In the genomic region with DNA sequence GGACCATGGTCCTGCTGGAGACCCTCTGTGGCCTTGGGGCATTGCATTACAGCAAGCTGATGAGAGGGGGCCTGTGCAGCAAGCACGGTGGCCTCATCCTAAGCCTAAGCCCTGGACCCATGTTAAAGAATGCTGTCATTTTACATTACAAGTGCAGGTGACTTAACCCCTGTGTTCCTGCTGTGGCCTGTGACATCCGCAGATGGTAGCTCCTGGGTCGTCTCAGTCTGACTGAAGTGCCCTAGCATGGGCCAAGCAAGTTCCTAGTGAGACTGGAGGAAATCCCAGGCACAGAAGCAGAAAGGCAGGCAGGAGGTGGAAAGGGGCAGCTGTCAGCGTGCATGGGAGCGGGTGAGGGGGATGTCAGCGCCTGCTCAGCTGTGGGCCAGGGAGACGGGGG, we compare ENCODE assay signal across 2 cellular contexts.
TF ChIP-seq lines count a peak whose summit lies in the region.

No MANE protein-coding gene starts in this region.

TF ChIP-seq in H1, 55 proteins besides CTCF, POLR2A, EP300 and RAD21 (continues in another document):
- TF ChIP-seq TAF1 (IDR thresholded peaks at IDR 0.05; ENCODE audit: low read depth, low read length) (no peak), RXRA (IDR thresholded peaks at IDR 0.05; ENCODE audit: insufficient read depth, low read depth, low read length) (no peak), POU5F1 (IDR thresholded peaks at IDR 0.05; ENCODE audit: low read depth, low read length) (no peak), KDM4A (IDR thresholded peaks at IDR 0.05; ENCODE audit: low read depth, low read length, severe bottlenecking) (no peak), TCF12 (IDR thresholded peaks at IDR 0.05; ENCODE audit: low read depth, low read length) (no peak), CHD1 (IDR thresholded peaks at IDR 0.05; ENCODE audit: low read depth, low read length) (no peak), RNF2 (IDR thresholded peaks at IDR 0.05; ENCODE audit: borderline replicate concordance, low read depth, low read length, missing control alignments, poor library complexity, severe bottlenecking) (no peak), ATF2 (IDR thresholded peaks at IDR 0.05; ENCODE audit: low read length) (no peak), SP1 (IDR thresholded peaks at IDR 0.05; ENCODE audit: low read depth, low read length) (no peak), JUND (IDR thresholded peaks at IDR 0.05; ENCODE audit: low read length) (no peak), CBX8 (IDR thresholded peaks at IDR 0.05; ENCODE audit: borderline replicate concordance, low read depth, low read length) (no peak), NANOG (IDR thresholded peaks at IDR 0.05; ENCODE audit: insufficient read depth, low read depth, low read length, poor library complexity, severe bottlenecking) (no peak), EZH2 (IDR thresholded peaks at IDR 0.05; ENCODE audit: low read depth, low read length, severe bottlenecking) (no peak)
- TF ChIP-seq, protein P1, sequence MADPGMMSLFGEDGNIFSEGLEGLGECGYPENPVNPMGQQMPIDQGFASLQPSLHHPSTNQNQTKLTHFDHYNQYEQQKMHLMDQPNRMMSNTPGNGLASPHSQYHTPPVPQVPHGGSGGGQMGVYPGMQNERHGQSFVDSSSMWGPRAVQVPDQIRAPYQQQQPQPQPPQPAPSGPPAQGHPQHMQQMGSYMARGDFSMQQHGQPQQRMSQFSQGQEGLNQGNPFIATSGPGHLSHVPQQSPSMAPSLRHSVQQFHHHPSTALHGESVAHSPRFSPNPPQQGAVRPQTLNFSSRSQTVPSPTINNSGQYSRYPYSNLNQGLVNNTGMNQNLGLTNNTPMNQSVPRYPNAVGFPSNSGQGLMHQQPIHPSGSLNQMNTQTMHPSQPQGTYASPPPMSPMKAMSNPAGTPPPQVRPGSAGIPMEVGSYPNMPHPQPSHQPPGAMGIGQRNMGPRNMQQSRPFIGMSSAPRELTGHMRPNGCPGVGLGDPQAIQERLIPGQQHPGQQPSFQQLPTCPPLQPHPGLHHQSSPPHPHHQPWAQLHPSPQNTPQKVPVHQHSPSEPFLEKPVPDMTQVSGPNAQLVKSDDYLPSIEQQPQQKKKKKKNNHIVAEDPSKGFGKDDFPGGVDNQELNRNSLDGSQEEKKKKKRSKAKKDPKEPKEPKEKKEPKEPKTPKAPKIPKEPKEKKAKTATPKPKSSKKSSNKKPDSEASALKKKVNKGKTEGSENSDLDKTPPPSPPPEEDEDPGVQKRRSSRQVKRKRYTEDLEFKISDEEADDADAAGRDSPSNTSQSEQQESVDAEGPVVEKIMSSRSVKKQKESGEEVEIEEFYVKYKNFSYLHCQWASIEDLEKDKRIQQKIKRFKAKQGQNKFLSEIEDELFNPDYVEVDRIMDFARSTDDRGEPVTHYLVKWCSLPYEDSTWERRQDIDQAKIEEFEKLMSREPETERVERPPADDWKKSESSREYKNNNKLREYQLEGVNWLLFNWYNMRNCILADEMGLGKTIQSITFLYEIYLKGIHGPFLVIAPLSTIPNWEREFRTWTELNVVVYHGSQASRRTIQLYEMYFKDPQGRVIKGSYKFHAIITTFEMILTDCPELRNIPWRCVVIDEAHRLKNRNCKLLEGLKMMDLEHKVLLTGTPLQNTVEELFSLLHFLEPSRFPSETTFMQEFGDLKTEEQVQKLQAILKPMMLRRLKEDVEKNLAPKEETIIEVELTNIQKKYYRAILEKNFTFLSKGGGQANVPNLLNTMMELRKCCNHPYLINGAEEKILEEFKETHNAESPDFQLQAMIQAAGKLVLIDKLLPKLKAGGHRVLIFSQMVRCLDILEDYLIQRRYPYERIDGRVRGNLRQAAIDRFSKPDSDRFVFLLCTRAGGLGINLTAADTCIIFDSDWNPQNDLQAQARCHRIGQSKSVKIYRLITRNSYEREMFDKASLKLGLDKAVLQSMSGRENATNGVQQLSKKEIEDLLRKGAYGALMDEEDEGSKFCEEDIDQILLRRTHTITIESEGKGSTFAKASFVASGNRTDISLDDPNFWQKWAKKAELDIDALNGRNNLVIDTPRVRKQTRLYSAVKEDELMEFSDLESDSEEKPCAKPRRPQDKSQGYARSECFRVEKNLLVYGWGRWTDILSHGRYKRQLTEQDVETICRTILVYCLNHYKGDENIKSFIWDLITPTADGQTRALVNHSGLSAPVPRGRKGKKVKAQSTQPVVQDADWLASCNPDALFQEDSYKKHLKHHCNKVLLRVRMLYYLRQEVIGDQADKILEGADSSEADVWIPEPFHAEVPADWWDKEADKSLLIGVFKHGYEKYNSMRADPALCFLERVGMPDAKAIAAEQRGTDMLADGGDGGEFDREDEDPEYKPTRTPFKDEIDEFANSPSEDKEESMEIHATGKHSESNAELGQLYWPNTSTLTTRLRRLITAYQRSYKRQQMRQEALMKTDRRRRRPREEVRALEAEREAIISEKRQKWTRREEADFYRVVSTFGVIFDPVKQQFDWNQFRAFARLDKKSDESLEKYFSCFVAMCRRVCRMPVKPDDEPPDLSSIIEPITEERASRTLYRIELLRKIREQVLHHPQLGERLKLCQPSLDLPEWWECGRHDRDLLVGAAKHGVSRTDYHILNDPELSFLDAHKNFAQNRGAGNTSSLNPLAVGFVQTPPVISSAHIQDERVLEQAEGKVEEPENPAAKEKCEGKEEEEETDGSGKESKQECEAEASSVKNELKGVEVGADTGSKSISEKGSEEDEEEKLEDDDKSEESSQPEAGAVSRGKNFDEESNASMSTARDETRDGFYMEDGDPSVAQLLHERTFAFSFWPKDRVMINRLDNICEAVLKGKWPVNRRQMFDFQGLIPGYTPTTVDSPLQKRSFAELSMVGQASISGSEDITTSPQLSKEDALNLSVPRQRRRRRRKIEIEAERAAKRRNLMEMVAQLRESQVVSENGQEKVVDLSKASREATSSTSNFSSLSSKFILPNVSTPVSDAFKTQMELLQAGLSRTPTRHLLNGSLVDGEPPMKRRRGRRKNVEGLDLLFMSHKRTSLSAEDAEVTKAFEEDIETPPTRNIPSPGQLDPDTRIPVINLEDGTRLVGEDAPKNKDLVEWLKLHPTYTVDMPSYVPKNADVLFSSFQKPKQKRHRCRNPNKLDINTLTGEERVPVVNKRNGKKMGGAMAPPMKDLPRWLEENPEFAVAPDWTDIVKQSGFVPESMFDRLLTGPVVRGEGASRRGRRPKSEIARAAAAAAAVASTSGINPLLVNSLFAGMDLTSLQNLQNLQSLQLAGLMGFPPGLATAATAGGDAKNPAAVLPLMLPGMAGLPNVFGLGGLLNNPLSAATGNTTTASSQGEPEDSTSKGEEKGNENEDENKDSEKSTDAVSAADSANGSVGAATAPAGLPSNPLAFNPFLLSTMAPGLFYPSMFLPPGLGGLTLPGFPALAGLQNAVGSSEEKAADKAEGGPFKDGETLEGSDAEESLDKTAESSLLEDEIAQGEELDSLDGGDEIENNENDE (IDR thresholded peaks at IDR 0.05; ENCODE audit: insufficient replicate concordance, low read length): no peak

TF ChIP-seq in HepG2, 621 proteins besides CTCF, POLR2A, EP300 and RAD21:
- no peak for TF ChIP-seq ZNF205 (CRISPR knock-in tag; IDR thresholded peaks at IDR 0.05)
- TF ChIP-seq NFE2L2 (IDR thresholded peaks at IDR 0.05; ENCODE audit: low read length): no peak
- TF ChIP-seq GMEB2 (CRISPR knock-in tag; IDR thresholded peaks at IDR 0.05; ENCODE audit: low read depth): no peak
- TF ChIP-seq, protein P2, sequence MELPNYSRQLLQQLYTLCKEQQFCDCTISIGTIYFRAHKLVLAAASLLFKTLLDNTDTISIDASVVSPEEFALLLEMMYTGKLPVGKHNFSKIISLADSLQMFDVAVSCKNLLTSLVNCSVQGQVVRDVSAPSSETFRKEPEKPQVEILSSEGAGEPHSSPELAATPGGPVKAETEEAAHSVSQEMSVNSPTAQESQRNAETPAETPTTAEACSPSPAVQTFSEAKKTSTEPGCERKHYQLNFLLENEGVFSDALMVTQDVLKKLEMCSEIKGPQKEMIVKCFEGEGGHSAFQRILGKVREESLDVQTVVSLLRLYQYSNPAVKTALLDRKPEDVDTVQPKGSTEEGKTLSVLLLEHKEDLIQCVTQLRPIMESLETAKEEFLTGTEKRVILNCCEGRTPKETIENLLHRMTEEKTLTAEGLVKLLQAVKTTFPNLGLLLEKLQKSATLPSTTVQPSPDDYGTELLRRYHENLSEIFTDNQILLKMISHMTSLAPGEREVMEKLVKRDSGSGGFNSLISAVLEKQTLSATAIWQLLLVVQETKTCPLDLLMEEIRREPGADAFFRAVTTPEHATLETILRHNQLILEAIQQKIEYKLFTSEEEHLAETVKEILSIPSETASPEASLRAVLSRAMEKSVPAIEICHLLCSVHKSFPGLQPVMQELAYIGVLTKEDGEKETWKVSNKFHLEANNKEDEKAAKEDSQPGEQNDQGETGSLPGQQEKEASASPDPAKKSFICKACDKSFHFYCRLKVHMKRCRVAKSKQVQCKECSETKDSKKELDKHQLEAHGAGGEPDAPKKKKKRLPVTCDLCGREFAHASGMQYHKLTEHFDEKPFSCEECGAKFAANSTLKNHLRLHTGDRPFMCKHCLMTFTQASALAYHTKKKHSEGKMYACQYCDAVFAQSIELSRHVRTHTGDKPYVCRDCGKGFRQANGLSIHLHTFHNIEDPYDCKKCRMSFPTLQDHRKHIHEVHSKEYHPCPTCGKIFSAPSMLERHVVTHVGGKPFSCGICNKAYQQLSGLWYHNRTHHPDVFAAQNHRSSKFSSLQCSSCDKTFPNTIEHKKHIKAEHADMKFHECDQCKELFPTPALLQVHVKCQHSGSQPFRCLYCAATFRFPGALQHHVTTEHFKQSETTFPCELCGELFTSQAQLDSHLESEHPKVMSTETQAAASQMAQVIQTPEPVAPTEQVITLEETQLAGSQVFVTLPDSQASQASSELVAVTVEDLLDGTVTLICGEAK (IDR thresholded peaks at IDR 0.05): no peak
- TF ChIP-seq, protein P2 (CRISPR knock-in tag; IDR thresholded peaks at IDR 0.05): no peak
- no peak for TF ChIP-seq ZNF556 (CRISPR knock-in tag; IDR thresholded peaks at IDR 0.05; ENCODE audit: borderline replicate concordance)
- no peak for TF ChIP-seq ZSCAN12 (CRISPR knock-in tag; IDR thresholded peaks at IDR 0.05)
- no peak for TF ChIP-seq ZNF879 (CRISPR knock-in tag; IDR thresholded peaks at IDR 0.05)
- TF ChIP-seq HCFC1 (IDR thresholded peaks at IDR 0.05; ENCODE audit: low read depth, low read length): no peak
- no peak for TF ChIP-seq EHMT2 (IDR thresholded peaks at IDR 0.05; ENCODE audit: borderline replicate concordance, low read depth, low read length)
- no peak for TF ChIP-seq PPARG (CRISPR knock-in tag; conservative IDR thresholded peaks at IDR 0.05)
- TF ChIP-seq NPAS2 (CRISPR knock-in tag; IDR thresholded peaks at IDR 0.05; ENCODE audit: borderline replicate concordance): no peak
- no peak for TF ChIP-seq RFX5 (IDR thresholded peaks at IDR 0.05; ENCODE audit: low read depth, low read length)
- TF ChIP-seq ZNF770 (CRISPR knock-in tag; IDR thresholded peaks at IDR 0.05): no peak
- no peak for TF ChIP-seq ATF7-NPFF (CRISPR knock-in tag; IDR thresholded peaks at IDR 0.05; ENCODE audit: low read depth)
- no peak for TF ChIP-seq HDAC1 (CRISPR knock-in tag; IDR thresholded peaks at IDR 0.05)
- no peak for TF ChIP-seq YY1 (IDR thresholded peaks at IDR 0.05; ENCODE audit: insufficient read depth, insufficient replicate concordance, low read depth, low read length)
- no peak for TF ChIP-seq ZFY (CRISPR knock-in tag; IDR thresholded peaks at IDR 0.05)
- TF ChIP-seq ZNF737 (CRISPR knock-in tag; IDR thresholded peaks at IDR 0.05; ENCODE audit: borderline replicate concordance): no peak
- TF ChIP-seq EZH2 (conservative IDR thresholded peaks at IDR 0.05; ENCODE audit: low read depth, low read length): no peak
- no peak for TF ChIP-seq HOXA5 (CRISPR knock-in tag; IDR thresholded peaks at IDR 0.05)
